Comparison of ENCODE assay signal across 15 cellular contexts in the genomic region with DNA sequence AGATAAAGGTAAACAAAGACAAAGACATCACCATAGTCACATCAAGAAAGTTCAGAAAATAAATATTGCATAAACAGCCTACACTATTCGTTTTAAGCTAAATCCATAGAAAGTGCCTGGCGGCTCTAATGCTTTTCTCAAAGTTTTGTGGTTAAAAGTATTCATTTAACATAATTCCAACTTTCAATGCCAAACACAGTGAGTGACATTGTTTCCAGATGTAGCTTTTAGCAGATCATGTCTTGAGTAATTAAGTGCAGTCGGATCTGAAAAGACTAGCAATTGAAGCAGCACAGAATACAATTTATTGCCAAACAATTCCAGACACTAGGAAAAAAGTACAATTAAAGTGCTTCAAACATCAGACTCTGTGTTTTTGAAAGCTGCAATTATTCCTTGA.
DNase-seq lines count a peak whose midpoint lies in the region; TF ChIP-seq lines count a peak whose summit lies in the region.
"Had no signal": no experiment of that assay in that cellular context is flagged by ENCODE, and none has a peak within 500 bp of the region (broad histone marks: within the 10 kb centered on the region; RNA-seq: fewer than 3 reads in every experiment).

No MANE protein-coding gene starts in this region.

- no peaks in the 10 kb centered on the region for H3K36me3 Mint-ChIP-seq in nephron (ENCODE audit: low read depth)

- H3K36me3 ChIP-seq in adipocyte (ENCODE audit: control insufficient read depth, insufficient read depth, low read length, severe bottlenecking) (no peaks in the 10 kb centered on the region), mesendoderm (ENCODE audit: control insufficient read depth, insufficient read depth, low read length) (no peaks in the 10 kb centered on the region), colonic mucosa (no peaks in the 10 kb centered on the region)
- H3K36me3 ChIP-seq: HAP-1 had no signal

- H4K5ac ChIP-seq in mesendoderm (ENCODE audit: low read length), result no peak overlapping the region

- no peaks in the 10 kb centered on the region for H3K27me3 Mint-ChIP-seq in nephron (ENCODE audit: low read depth)
- H3K27me3 Mint-ChIP-seq: B cell; CD4-positive, alpha-beta T cell had no signal

- WGBS in mesendoderm (ENCODE audit: extremely low coverage, insufficient coverage, low lambda C conversion rate), result no CpG with 5 or more reads among the region's 3 CpGs

- H2BK120ac ChIP-seq in mesendoderm (ENCODE audit: low read depth, low read length), result no peak overlapping the region

- H3K79me2 ChIP-seq in mesendoderm (ENCODE audit: control insufficient read depth, insufficient read depth, low read length), result no peaks in the 10 kb centered on the region

- H3K18ac ChIP-seq in mesendoderm (ENCODE audit: low read length), result no peak overlapping the region

- no peak overlapping the region for H2BK5ac ChIP-seq in mesendoderm (ENCODE audit: low read length)

- no peak for TF ChIP-seq CTCF in nephron (IDR thresholded peaks at IDR 0.05; ENCODE audit: unreplicated experiment in 3 of 3)
- TF ChIP-seq CTCF in colonic mucosa (IDR thresholded peaks at IDR 0.05), result no peak

- peak overlapping the region in 2 of 3 experiments; percentile 16 to 47 for H3K27ac Mint-ChIP-seq in nephron
- H3K27ac Mint-ChIP-seq: B cell; CD4-positive, alpha-beta T cell had no signal

- no peak overlapping the region for H3K27ac ChIP-seq in mesendoderm (ENCODE audit: low read depth, low read length)
- H3K27ac ChIP-seq in colonic mucosa, result no peak overlapping the region

- no peak overlapping the region for H2BK15ac ChIP-seq in mesendoderm (replicated peaks; ENCODE audit: low read depth)

- no peak overlapping the region for H4K8ac ChIP-seq in mesendoderm (ENCODE audit: low read depth, low read length)

- intact Hi-C loops in colonic mucosa (cut with DNase I), result no loop called here

- H3K4me3 ChIP-seq in adipocyte (ENCODE audit: low read length), result no peak overlapping the region
- H3K4me3 ChIP-seq in mesendoderm (ENCODE audit: low read length), result no peak overlapping the region
- no peak overlapping the region for H3K4me3 ChIP-seq in colonic mucosa
- H3K4me3 ChIP-seq: HAP-1 had no signal

- H3K9me3 ChIP-seq in adipocyte (ENCODE audit: control insufficient read depth, low read length) (no peaks in the 10 kb centered on the region), colonic mucosa (no peaks in the 10 kb centered on the region)
- H3K9me3 ChIP-seq: HAP-1 had no signal

- H3K56ac ChIP-seq in mesendoderm (ENCODE audit: low read length), result no peak overlapping the region

- H3K4me2 ChIP-seq in mesendoderm (ENCODE audit: low read length), result no peak overlapping the region

- no peak overlapping the region for H3K4me3 Mint-ChIP-seq in nephron
- H3K4me3 Mint-ChIP-seq: B cell; CD4-positive, alpha-beta T cell had no signal

- H3K27me3 ChIP-seq in adipocyte (replicated peaks; ENCODE audit: control insufficient read depth, insufficient read depth, low read length) (no peaks in the 10 kb centered on the region), mesendoderm (ENCODE audit: insufficient read depth, low read length, poor library complexity) (no peaks in the 10 kb centered on the region), colonic mucosa (no peaks in the 10 kb centered on the region)

- H3K4me1 ChIP-seq in adipocyte (ENCODE audit: control insufficient read depth, insufficient read depth, low read length) (no peaks in the 10 kb centered on the region), mesendoderm (ENCODE audit: control insufficient read depth, low read depth, low read length) (no peaks in the 10 kb centered on the region), colonic mucosa (no peaks in the 10 kb centered on the region)

- H3K4me1 Mint-ChIP-seq in nephron, result peaks cover 6% of the 10 kb centered on the region
- H3K4me1 Mint-ChIP-seq: B cell had no signal

- no peak overlapping the region for H3K23ac ChIP-seq in mesendoderm (ENCODE audit: low read length)

- H3K79me1 ChIP-seq in mesendoderm (ENCODE audit: low read length), result no peaks in the 10 kb centered on the region

- H2AK5ac ChIP-seq in mesendoderm (ENCODE audit: low read length), result no peak overlapping the region

- peaks cover 11% of the 10 kb centered on the region for H3K9me3 Mint-ChIP-seq in nephron

- DNase-seq in EH (ENCODE audit: low read depth) (peak; percentile 26), adipocyte (ENCODE audit: low read depth) (peak; percentile 84), fibroblast of the conjunctiva (ENCODE audit: low read depth) (peak; percentile 23), mesendoderm (no peak), NAMALWA (ENCODE audit: low spot score) (no peak), colonic mucosa (no peak)
- no peak for DNase-seq in activated CD4-positive, alpha-beta T cell treated with anti-CD3 and anti-CD28 coated beads for 4 hours
- DNase-seq: C1 segment of cervical spinal cord; CD4-positive, alpha-beta T cell; DND-41; GF-D8; GOT3 had no signal

- H3K9ac ChIP-seq in adipocyte (ENCODE audit: low read length), result no peak overlapping the region
- H3K9ac ChIP-seq in mesendoderm (ENCODE audit: low read length), result no peak overlapping the region
- H3K9ac ChIP-seq in colonic mucosa (ENCODE audit: low read depth in 2 of 2, low read length in 2 of 2), result no peak overlapping the region

- H3K4ac ChIP-seq in mesendoderm (ENCODE audit: low read depth, low read length), result no peak overlapping the region

Comparison
In these comparisons a context has a peak if more than half of its experiments do, and no peak if none do; other contexts are left out.
1. DNase-seq: peak in EH (single experiment), adipocyte (single experiment) and fibroblast of the conjunctiva (single experiment); none in mesendoderm (single experiment), NAMALWA (single experiment), colonic mucosa (single experiment) and activated CD4-positive, alpha-beta T cell treated with anti-CD3 and anti-CD28 coated beads for 4 hours (0 of 2).